In genomic region chr9:1947438-1947837, GRCh38 we compare ENCODE assay signal across 26 cellular contexts.
"Had no signal": no experiment of that assay in that cellular context is flagged by ENCODE, and none has a peak within 500 bp of the region (broad histone marks: within the 10 kb centered on the region; RNA-seq: fewer than 3 reads in every experiment).

No MANE protein-coding gene starts in this region.

- H3K27ac Mint-ChIP-seq: activated CD4-positive, alpha-beta memory T cell treated with anti-CD3 and anti-CD28 coated beads for 36 hours; activated CD4-positive, alpha-beta T cell treated with anti-CD3 and anti-CD28 coated beads for 36 hours; activated CD4-positive, alpha-beta T cell treated with anti-CD3 and anti-CD28 coated beads, Interleukin-2, amount 10 ng/mL, durations not matched to agents 24 days and 14 days; activated CD8-positive, alpha-beta T cell treated with anti-CD3 and anti-CD28 coated beads, Interleukin-2, amount 10 ng/mL, durations not matched to agents 7 days and 5 days; activated naive CD4-positive, alpha-beta T cell treated with anti-CD3 and anti-CD28 coated beads, Interleukin-2, amount 10 ng/mL, durations not matched to agents 7 days and 5 days; activated naive CD8-positive, alpha-beta T cell treated with anti-CD3 and anti-CD28 coated beads, Interleukin-2, amount 10 ng/mL, durations not matched to agents 7 days and 5 days; activated T-cell treated with anti-CD3 and anti-CD28 coated beads, Interleukin-2, amount 50 U/mL, for 24 hours; activated T-cell treated with anti-CD3 and anti-CD28 coated beads, Interleukin-2, amount 50 U/mL, for 72 hours; effector memory CD8-positive, alpha-beta T cell had no signal

- H3K4me3 Mint-ChIP-seq: activated CD4-positive, alpha-beta memory T cell treated with anti-CD3 and anti-CD28 coated beads for 36 hours; activated CD4-positive, alpha-beta T cell treated with anti-CD3 and anti-CD28 coated beads for 36 hours; activated CD4-positive, alpha-beta T cell treated with anti-CD3 and anti-CD28 coated beads, Interleukin-2, amount 10 ng/mL, durations not matched to agents 24 days and 14 days; activated CD8-positive, alpha-beta T cell treated with anti-CD3 and anti-CD28 coated beads, Interleukin-2, amount 10 ng/mL, durations not matched to agents 7 days and 5 days; activated naive CD4-positive, alpha-beta T cell treated with anti-CD3 and anti-CD28 coated beads, Interleukin-2, amount 10 ng/mL, durations not matched to agents 7 days and 5 days; activated naive CD8-positive, alpha-beta T cell treated with anti-CD3 and anti-CD28 coated beads, Interleukin-2, amount 10 ng/mL, durations not matched to agents 7 days and 5 days; activated T-cell treated with anti-CD3 and anti-CD28 coated beads, Interleukin-2, amount 50 U/mL, for 24 hours; activated T-cell treated with anti-CD3 and anti-CD28 coated beads, Interleukin-2, amount 50 U/mL, for 72 hours; effector memory CD8-positive, alpha-beta T cell had no signal

- H3K27me3 Mint-ChIP-seq: activated CD4-positive, alpha-beta memory T cell treated with anti-CD3 and anti-CD28 coated beads for 36 hours; activated CD4-positive, alpha-beta T cell treated with anti-CD3 and anti-CD28 coated beads for 36 hours; activated naive CD8-positive, alpha-beta T cell treated with anti-CD3 and anti-CD28 coated beads, Interleukin-2, amount 10 ng/mL, durations not matched to agents 7 days and 5 days; activated T-cell treated with anti-CD3 and anti-CD28 coated beads, Interleukin-2, amount 50 U/mL, for 24 hours; effector memory CD8-positive, alpha-beta T cell had no signal

- DNase-seq: activated CD4-positive, alpha-beta memory T cell treated with anti-CD3 and anti-CD28 coated beads for 36 hours; activated CD4-positive, alpha-beta T cell treated with anti-CD3 and anti-CD28 coated beads for 36 hours; activated CD4-positive, alpha-beta T cell treated with anti-CD3 and anti-CD28 coated beads, Interleukin-2, amount 10 ng/mL, durations not matched to agents 24 days and 14 days; activated CD4-positive, CD25-positive, alpha-beta regulatory T cell; activated CD4-positive, CD25-positive, alpha-beta regulatory T cell treated with anti-CD3 and anti-CD28 coated beads, Interleukin-2, amount 50 U/mL, for 72 hours; activated CD8-positive, alpha-beta memory T cell treated with anti-CD3 and anti-CD28 coated beads, Interleukin-2, amount 50 U/mL, for 48 hours; activated CD8-positive, alpha-beta T cell treated with anti-CD3 and anti-CD28 coated beads, Interleukin-2, amount 10 ng/mL, durations not matched to agents 7 days and 5 days; activated gamma-delta T cell; activated naive CD4-positive, alpha-beta T cell; activated naive CD4-positive, alpha-beta T cell treated with anti-CD3 and anti-CD28 coated beads, Interleukin-2, amount 10 ng/mL, durations not matched to agents 7 days and 5 days; activated naive CD8-positive, alpha-beta T cell treated with anti-CD3 and anti-CD28 coated beads, Interleukin-2, amount 10 ng/mL, durations not matched to agents 7 days and 5 days; activated T-cell treated with anti-CD3 and anti-CD28 coated beads for 4 hours; activated T-cell treated with anti-CD3 and anti-CD28 coated beads, Interleukin-2, amount 50 U/mL, for 24 hours; activated T-cell treated with anti-CD3 and anti-CD28 coated beads, Interleukin-2, amount 50 U/mL, for 72 hours; anterior cingulate cortex; caudate nucleus; cortex of kidney; dermis blood vessel endothelial cell; effector CD4-positive, alpha-beta T cell; effector memory CD8-positive, alpha-beta T cell; esophagus squamous epithelium; foreskin melanocyte; heart right ventricle; T-helper 2 cell had no signal

- H3K36me3 Mint-ChIP-seq: activated CD4-positive, alpha-beta memory T cell treated with anti-CD3 and anti-CD28 coated beads for 36 hours; activated naive CD4-positive, alpha-beta T cell treated with anti-CD3 and anti-CD28 coated beads, Interleukin-2, amount 10 ng/mL, durations not matched to agents 7 days and 5 days; activated naive CD4-positive, alpha-beta T cell treated with anti-CD3 and anti-CD28 coated beads, Interleukin-2, amount 50 U/mL, for 72 hours; activated naive CD8-positive, alpha-beta T cell treated with anti-CD3 and anti-CD28 coated beads, Interleukin-2, amount 10 ng/mL, durations not matched to agents 7 days and 5 days had no signal

- ATAC-seq: activated CD4-positive, alpha-beta T cell treated with anti-CD3 and anti-CD28 coated beads for 36 hours; activated CD8-positive, alpha-beta T cell treated with anti-CD3 and anti-CD28 coated beads, Interleukin-2, amount 10 ng/mL, durations not matched to agents 7 days and 5 days; activated naive CD4-positive, alpha-beta T cell treated with anti-CD3 and anti-CD28 coated beads, Interleukin-2, amount 50 U/mL, for 72 hours; activated T-cell treated with anti-CD3 and anti-CD28 coated beads, Interleukin-2, amount 50 U/mL, for 72 hours; effector memory CD8-positive, alpha-beta T cell; gastroesophageal sphincter; heart right ventricle had no signal

- H3K4me1 Mint-ChIP-seq: activated CD4-positive, alpha-beta T cell treated with anti-CD3 and anti-CD28 coated beads for 36 hours; activated CD4-positive, alpha-beta T cell treated with anti-CD3 and anti-CD28 coated beads, Interleukin-2, amount 10 ng/mL, durations not matched to agents 24 days and 14 days; activated naive CD4-positive, alpha-beta T cell treated with anti-CD3 and anti-CD28 coated beads, Interleukin-2, amount 10 ng/mL, durations not matched to agents 7 days and 5 days; activated naive CD8-positive, alpha-beta T cell treated with anti-CD3 and anti-CD28 coated beads, Interleukin-2, amount 10 ng/mL, durations not matched to agents 7 days and 5 days had no signal

- H3K9me3 Mint-ChIP-seq: activated CD4-positive, alpha-beta memory T cell treated with anti-CD3 and anti-CD28 coated beads for 36 hours; activated CD4-positive, alpha-beta T cell treated with anti-CD3 and anti-CD28 coated beads, Interleukin-2, amount 10 ng/mL, durations not matched to agents 24 days and 14 days; activated naive CD4-positive, alpha-beta T cell treated with anti-CD3 and anti-CD28 coated beads, Interleukin-2, amount 10 ng/mL, durations not matched to agents 7 days and 5 days; activated naive CD4-positive, alpha-beta T cell treated with anti-CD3 and anti-CD28 coated beads, Interleukin-2, amount 50 U/mL, for 72 hours; activated naive CD8-positive, alpha-beta T cell treated with anti-CD3 and anti-CD28 coated beads, Interleukin-2, amount 10 ng/mL, durations not matched to agents 7 days and 5 days; activated T-cell treated with anti-CD3 and anti-CD28 coated beads, Interleukin-2, amount 50 U/mL, for 24 hours; activated T-cell treated with anti-CD3 and anti-CD28 coated beads, Interleukin-2, amount 50 U/mL, for 72 hours; effector memory CD8-positive, alpha-beta T cell had no signal
